ENCODE assay signal across 27 cellular contexts in the genomic region with DNA sequence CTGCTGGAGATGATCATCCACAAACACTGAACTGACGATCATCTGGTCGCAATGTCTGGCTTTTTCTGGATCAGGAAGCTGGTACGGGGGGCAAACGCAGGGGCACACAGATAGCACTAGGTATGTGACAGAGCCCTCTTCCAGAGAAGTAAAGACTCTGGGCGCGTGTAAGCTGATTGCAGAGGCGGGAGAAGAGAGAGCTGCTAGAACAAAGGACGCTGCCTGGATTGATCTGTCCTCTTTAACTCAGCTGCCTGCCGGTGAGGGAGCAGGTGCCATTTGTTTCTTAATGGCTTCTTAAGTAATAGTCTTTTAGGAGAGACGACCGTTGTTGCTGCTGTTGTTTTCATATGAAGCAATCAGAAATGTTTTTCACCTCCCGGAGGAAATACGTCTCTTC.
A peak's percentile ranks its signal among the peaks of the same experiment; 100 is the strongest.
DNase-seq lines count a peak whose midpoint lies in the region; ATAC-seq and TF ChIP-seq lines count a peak whose summit lies in the region.
"Had no signal": no experiment of that assay in that cellular context is flagged by ENCODE, and none has a peak within 500 bp of the region (broad histone marks: within the 10 kb centered on the region; RNA-seq: fewer than 3 reads in every experiment).

No MANE protein-coding gene starts in this region.

- H3K23ac ChIP-seq in mesendoderm (ENCODE audit: low read length) = no peak overlapping the region

- no peak overlapping the region for H4K8ac ChIP-seq in mesendoderm (ENCODE audit: low read depth, low read length)

- no peak overlapping the region for H2BK120ac ChIP-seq in mesendoderm (ENCODE audit: low read depth, low read length)

- H2AK5ac ChIP-seq in mesendoderm (ENCODE audit: low read length) = no peak overlapping the region

- no peak overlapping the region for H3K4me3 Mint-ChIP-seq in activated T-helper 2 cell treated with anti-CD3 and anti-CD28 coated beads, Interferon-gamma antibody, Interleukin-2, Interleukin-4, amounts not matched to agents 10 μg/mL and 5 μg/mL and 100 μg/mL, durations not matched to agents 14 hours and 24 hours and 36 hours (ENCODE audit: low read depth)
- H3K4me3 Mint-ChIP-seq: activated naive CD4-positive, alpha-beta T cell treated with anti-CD3 and anti-CD28 coated beads, Interleukin-2, amount 50 U/mL, for 24 hours; activated T-cell treated with anti-CD3 and anti-CD28 coated beads, Interleukin-2, amount 50 U/mL, for 72 hours; B cell; natural killer cell had no signal

- no peak overlapping the region for H2BK15ac ChIP-seq in mesendoderm (replicated peaks; ENCODE audit: low read depth)

- DNase-seq in ELF-1 (ENCODE audit: low read depth, low spot score) (peak; percentile 20), NCI-H1436 (lab: John Stamatoyannopoulos, UW) (peak; percentile 78), NCI-H2227 treated with DMSO at 0.1 percent for 48 hours (lab: John Stamatoyannopoulos, UW) (peak; percentile 69), SHP77 (lab: John Stamatoyannopoulos, UW) (no peak), mesendoderm (no peak), kidney tubule cell (ENCODE audit: low spot score) (no peak), mucosa of descending colon (no peak)
- no peak for DNase-seq in activated T-helper 2 cell treated with anti-CD3 and anti-CD28 coated beads, Interferon-gamma antibody, Interleukin-2, Interleukin-4, amounts not matched to agents 10 μg/mL and 5 μg/mL and 100 μg/mL, durations not matched to agents 14 hours and 24 hours and 36 hours (ENCODE audit: low spot score)
- DNase-seq: activated CD4-positive, alpha-beta T cell treated with anti-CD3 and anti-CD28 coated beads for 1 hour; activated CD8-positive, alpha-beta memory T cell treated with anti-CD3 and anti-CD28 coated beads for 24 hours; activated T-cell treated with anti-CD3 and anti-CD28 coated beads, Interleukin-2, amount 50 U/mL, for 72 hours; aorta; DND-41; dorsolateral prefrontal cortex; heart right ventricle; natural killer cell; NCI-H1694 treated with DMSO at 0.1 percent for 48 hours; NCI-H526 treated with DMSO at 0.1 percent for 48 hours; SIG-M5; T-cell; upper lobe of left lung had no signal

- intact Hi-C loops in activated T-helper 2 cell treated with anti-CD3 and anti-CD28 coated beads, Interferon-gamma antibody, Interleukin-2, Interleukin-4, amounts not matched to agents 10 μg/mL and 5 μg/mL and 100 μg/mL, durations not matched to agents 14 hours and 24 hours and 36 hours (cut with micrococcal nuclease) = no loop called here
- intact Hi-C loops in mucosa of descending colon (cut with DNase I, micrococcal nuclease) = no loop called here

- H3K27me3 Mint-ChIP-seq in activated T-helper 2 cell treated with anti-CD3 and anti-CD28 coated beads, Interferon-gamma antibody, Interleukin-2, Interleukin-4, amounts not matched to agents 10 μg/mL and 5 μg/mL and 100 μg/mL, durations not matched to agents 14 hours and 24 hours and 36 hours (ENCODE audit: low read depth) = no peaks in the 10 kb centered on the region
- H3K27me3 Mint-ChIP-seq: activated naive CD4-positive, alpha-beta T cell treated with anti-CD3 and anti-CD28 coated beads, Interleukin-2, amount 50 U/mL, for 24 hours; B cell; progenitor cell of endocrine pancreas; T-cell had no signal

- H3K9me3 Mint-ChIP-seq in activated T-helper 2 cell treated with anti-CD3 and anti-CD28 coated beads, Interferon-gamma antibody, Interleukin-2, Interleukin-4, amounts not matched to agents 10 μg/mL and 5 μg/mL and 100 μg/mL, durations not matched to agents 14 hours and 24 hours and 36 hours = no peaks in the 10 kb centered on the region
- H3K9me3 Mint-ChIP-seq: activated naive CD4-positive, alpha-beta T cell treated with anti-CD3 and anti-CD28 coated beads, Interleukin-2, amount 50 U/mL, for 24 hours; activated T-cell treated with anti-CD3 and anti-CD28 coated beads, Interleukin-2, amount 50 U/mL, for 72 hours; natural killer cell; T-cell had no signal

- H2BK5ac ChIP-seq in mesendoderm (ENCODE audit: low read length) = no peak overlapping the region

- H3K4me1 Mint-ChIP-seq in activated T-helper 2 cell treated with anti-CD3 and anti-CD28 coated beads, Interferon-gamma antibody, Interleukin-2, Interleukin-4, amounts not matched to agents 10 μg/mL and 5 μg/mL and 100 μg/mL, durations not matched to agents 14 hours and 24 hours and 36 hours (ENCODE audit: low read depth) = peaks cover 8% of the 10 kb centered on the region
- H3K4me1 Mint-ChIP-seq: B cell, natural killer cell had no signal

- H3K4ac ChIP-seq in mesendoderm (ENCODE audit: low read depth, low read length) = no peak overlapping the region

- H3K4me2 ChIP-seq in mesendoderm (ENCODE audit: low read length) = no peak overlapping the region
- H3K4me2 ChIP-seq: A549 had no signal

- no peaks in the 10 kb centered on the region for H3K27me3 ChIP-seq in mesendoderm (ENCODE audit: insufficient read depth, low read length, poor library complexity)
- H3K27me3 ChIP-seq: dorsolateral prefrontal cortex, upper lobe of left lung had no signal

- no peaks in the 10 kb centered on the region for H3K36me3 Mint-ChIP-seq in activated T-helper 2 cell treated with anti-CD3 and anti-CD28 coated beads, Interferon-gamma antibody, Interleukin-2, Interleukin-4, amounts not matched to agents 10 μg/mL and 5 μg/mL and 100 μg/mL, durations not matched to agents 14 hours and 24 hours and 36 hours (ENCODE audit: low read depth)
- H3K36me3 Mint-ChIP-seq: activated naive CD4-positive, alpha-beta T cell treated with anti-CD3 and anti-CD28 coated beads, Interleukin-2, amount 50 U/mL, for 24 hours; natural killer cell; T-cell had no signal

- H3K27ac Mint-ChIP-seq in activated T-helper 2 cell treated with anti-CD3 and anti-CD28 coated beads, Interferon-gamma antibody, Interleukin-2, Interleukin-4, amounts not matched to agents 10 μg/mL and 5 μg/mL and 100 μg/mL, durations not matched to agents 14 hours and 24 hours and 36 hours = peak overlapping the region; percentile 24
- H3K27ac Mint-ChIP-seq: activated naive CD4-positive, alpha-beta T cell treated with anti-CD3 and anti-CD28 coated beads, Interleukin-2, amount 50 U/mL, for 24 hours; activated T-cell treated with anti-CD3 and anti-CD28 coated beads, Interleukin-2, amount 50 U/mL, for 72 hours; B cell; natural killer cell; progenitor cell of endocrine pancreas; T-cell had no signal

- no peak overlapping the region for H4K5ac ChIP-seq in mesendoderm (ENCODE audit: low read length)

- no peaks in the 10 kb centered on the region for H3K36me3 ChIP-seq in mesendoderm (ENCODE audit: control insufficient read depth, insufficient read depth, low read length)
- no peaks in the 10 kb centered on the region for H3K36me3 ChIP-seq in mucosa of descending colon (ENCODE audit: low read depth)
- H3K36me3 ChIP-seq: heart right ventricle, upper lobe of left lung had no signal

- H3K4me3 ChIP-seq in mesendoderm (ENCODE audit: low read length) (no peak overlapping the region), mucosa of descending colon (no peak overlapping the region)
- H3K4me3 ChIP-seq: A549, dorsolateral prefrontal cortex, heart right ventricle, upper lobe of left lung had no signal

- no peak overlapping the region for H3K9ac ChIP-seq in mesendoderm (ENCODE audit: low read length)

- H3K4me1 ChIP-seq in mesendoderm (ENCODE audit: control insufficient read depth, low read depth, low read length) (no peaks in the 10 kb centered on the region), mucosa of descending colon (ENCODE audit: low read depth) (no peaks in the 10 kb centered on the region)
- H3K4me1 ChIP-seq: A549, heart right ventricle, upper lobe of left lung had no signal

- H3K18ac ChIP-seq in mesendoderm (ENCODE audit: low read length) = no peak overlapping the region

- no peak for ATAC-seq in mucosa of descending colon
- ATAC-seq: A549; activated T-cell treated with anti-CD3 and anti-CD28 coated beads, Interleukin-2, amount 50 U/mL, for 72 hours; heart right ventricle; HepG2; left lobe of liver; natural killer cell; T-cell had no signal

- no peaks in the 10 kb centered on the region for H3K79me1 ChIP-seq in mesendoderm (ENCODE audit: low read length)

- H3K79me2 ChIP-seq in mesendoderm (ENCODE audit: control insufficient read depth, insufficient read depth, low read length) = no peaks in the 10 kb centered on the region

- H3K27ac ChIP-seq in mesendoderm (ENCODE audit: low read depth, low read length) = no peak overlapping the region
- H3K27ac ChIP-seq: A549, dorsolateral prefrontal cortex, heart right ventricle, upper lobe of left lung had no signal

- WGBS in mesendoderm (ENCODE audit: extremely low coverage, insufficient coverage, low lambda C conversion rate) = no CpG with 5 or more reads among the region's 13 CpGs

- H3K56ac ChIP-seq in mesendoderm (ENCODE audit: low read length) = no peak overlapping the region

- TF ChIP-seq CTCF in mucosa of descending colon (IDR thresholded peaks at IDR 0.05) = no peak

- no peaks in the 10 kb centered on the region for H3K9me3 ChIP-seq in mucosa of descending colon
- H3K9me3 ChIP-seq: A549, heart right ventricle, upper lobe of left lung had no signal

Comparison
In these comparisons a context has a peak if more than half of its experiments do, and no peak if none do; other contexts are left out.
1. DNase-seq: peak in ELF-1 (single experiment), NCI-H1436 (single experiment) and NCI-H2227 treated with DMSO at 0.1 percent for 48 hours (single experiment); none in activated T-helper 2 cell treated with anti-CD3 and anti-CD28 coated beads, Interferon-gamma antibody, Interleukin-2, Interleukin-4, amounts not matched to agents 10 μg/mL and 5 μg/mL and 100 μg/mL, durations not matched to agents 14 hours and 24 hours and 36 hours (single experiment), SHP77 (0 of 2), mesendoderm (single experiment), kidney tubule cell (single experiment) and mucosa of descending colon (0 of 3).